Comparison of ENCODE assay signal across 8 cellular contexts in the genomic region with DNA sequence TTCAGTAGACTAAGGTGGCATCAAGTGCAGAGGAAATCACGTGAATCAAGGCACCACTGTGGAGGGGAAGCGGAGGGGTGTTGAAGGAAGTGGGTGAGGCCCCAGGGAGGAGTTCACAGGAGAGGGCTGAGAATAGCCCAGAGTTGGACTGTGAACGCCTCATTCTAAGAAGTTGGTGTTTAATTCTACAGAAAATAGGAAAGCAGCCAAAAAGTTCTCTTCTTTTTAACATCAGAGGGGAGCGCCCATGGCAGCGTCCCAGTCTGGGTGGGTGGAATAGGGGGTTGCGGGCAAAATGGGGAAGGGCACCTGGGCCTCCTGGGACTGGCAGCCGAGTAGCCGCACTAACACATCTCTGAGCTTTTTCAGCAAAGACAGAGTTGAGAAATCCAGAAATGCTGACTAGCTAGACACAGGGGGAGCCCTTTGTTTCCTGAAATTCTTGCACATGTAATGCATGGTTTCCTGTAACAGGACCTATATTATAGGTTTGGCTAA.
DNase-seq lines count a peak whose midpoint lies in the region; ATAC-seq and TF ChIP-seq lines count a peak whose summit lies in the region.

No MANE protein-coding gene starts in this region.

- no peak overlapping the region for H2BK12ac ChIP-seq in H9 (ENCODE audit: insufficient read length, low read depth, low read length)

- no peak overlapping the region for H3K18ac ChIP-seq in H9 (ENCODE audit: insufficient read length, low read depth, low read length)

- H3K9me3 Mint-ChIP-seq in activated naive CD4-positive, alpha-beta T cell treated with anti-CD3 and anti-CD28 coated beads, Interleukin-2, amount 50 U/mL, for 24 hours, result peaks cover 8% of the 10 kb centered on the region
- H3K9me3 Mint-ChIP-seq in H9, result peaks cover 5 to 6% of the 10 kb centered on the region in 2 experiments

- H3K4me3 ChIP-seq in DND-41 (ENCODE audit: low read depth in 1 of 2, low read length in 2 of 2), result no peak overlapping the region
- H3K4me3 ChIP-seq in SK-N-MC, result peak overlapping the region; percentile 70

- H3K27me3 Mint-ChIP-seq in activated naive CD4-positive, alpha-beta T cell treated with anti-CD3 and anti-CD28 coated beads, Interleukin-2, amount 50 U/mL, for 24 hours, result no peaks in the 10 kb centered on the region
- H3K27me3 Mint-ChIP-seq in H9 (ENCODE audit: low read depth), result no peaks in the 10 kb centered on the region

- no peak overlapping the region for H3K14ac ChIP-seq in H9 (ENCODE audit: insufficient read depth, low read length)

- DNase-seq in DND-41, result peak; percentile 64
- DNase-seq in SK-N-MC (ENCODE audit: low read depth, low spot score), result no peak
- peak; percentile 6 to 44 for DNase-seq in stimulated activated CD4-positive, alpha-beta T cell treated with anti-CD3 and anti-CD28 coated beads, Interleukin-15, amount 100 ng/mL, for 1 hour (ENCODE audit: low read depth in 1 of 2, low spot score in 1 of 2)
- DNase-seq in H9, result no peak
- no peak for DNase-seq in SW 1271 (lab: John Stamatoyannopoulos, UW)
- no peak for DNase-seq in nucleus accumbens (lab: John Stamatoyannopoulos, UW)

- no peaks in the 10 kb centered on the region for H3K79me1 ChIP-seq in H9 (ENCODE audit: insufficient read depth, low read depth, low read length, poor library complexity, severe bottlenecking)

- H4K20me1 ChIP-seq in DND-41 (ENCODE audit: insufficient read depth, low read length) (no peaks in the 10 kb centered on the region), H9 (ENCODE audit: control insufficient read depth, insufficient read depth, insufficient read length) (no peaks in the 10 kb centered on the region)

- H3K4me1 ChIP-seq in DND-41 (ENCODE audit: insufficient read depth, low read length) (peaks cover 21% of the 10 kb centered on the region), H9 (ENCODE audit: insufficient read depth, low read length) (no peaks in the 10 kb centered on the region)

- H3K9ac ChIP-seq in DND-41 (ENCODE audit: low read depth, low read length) (no peak overlapping the region), SK-N-MC (ENCODE audit: insufficient read length) (peak overlapping the region; percentile 40), H9 (ENCODE audit: extremely low read depth, insufficient read length, low read length) (no peak overlapping the region)

- no peak overlapping the region for H2BK20ac ChIP-seq in H9 (ENCODE audit: low read depth, low read length, poor library complexity, severe bottlenecking)

- H3K4ac ChIP-seq in H9 (ENCODE audit: low read depth, low read length), result no peak overlapping the region

- no peak overlapping the region for H2AK5ac ChIP-seq in H9 (ENCODE audit: insufficient read length, low read length)

- H3K79me2 ChIP-seq in DND-41 (ENCODE audit: insufficient read depth, low read length) (no peaks in the 10 kb centered on the region), H9 (ENCODE audit: insufficient read depth, low read length) (no peaks in the 10 kb centered on the region)

- no peak overlapping the region for H4K8ac ChIP-seq in H9 (replicated peaks; ENCODE audit: insufficient read length, low read depth, low read length)

- H3K36me3 Mint-ChIP-seq in activated naive CD4-positive, alpha-beta T cell treated with anti-CD3 and anti-CD28 coated beads, Interleukin-2, amount 50 U/mL, for 24 hours, result no peaks in the 10 kb centered on the region
- peaks cover 0 to 8% (median 2%) of the 10 kb centered on the region in 3 experiments; a peak in 5 of 7 replicates for H3K36me3 Mint-ChIP-seq in H9 (ENCODE audit: insufficient read depth in 1 of 3, low read depth in 3 of 3)

- no peak overlapping the region for H4K5ac ChIP-seq in H9 (ENCODE audit: insufficient read length, low read depth, low read length)

- WGBS in H9 (ENCODE audit: extremely low coverage, insufficient read length, low lambda C conversion rate), result no CpG with 5 or more reads among the region's 8 CpGs

- no peaks in the 10 kb centered on the region for H3K23me2 ChIP-seq in H9 (ENCODE audit: insufficient read length, low read depth, low read length, poor library complexity, severe bottlenecking)

- no peak overlapping the region for H4K91ac ChIP-seq in H9 (ENCODE audit: insufficient read length, low read depth, low read length)

- H3K36me3 ChIP-seq in DND-41 (ENCODE audit: insufficient read depth, low read length), result no peaks in the 10 kb centered on the region
- H3K36me3 ChIP-seq in SK-N-MC (ENCODE audit: insufficient read depth, low read length), result no peaks in the 10 kb centered on the region

- H3K23ac ChIP-seq in H9 (ENCODE audit: insufficient read length, low read depth, low read length), result no peak overlapping the region

- H3K4me3 Mint-ChIP-seq in activated naive CD4-positive, alpha-beta T cell treated with anti-CD3 and anti-CD28 coated beads, Interleukin-2, amount 50 U/mL, for 24 hours, result peak overlapping the region; percentile 74
- H3K4me3 Mint-ChIP-seq in H9, result no peak overlapping the region

- peak; percentile 98 for ATAC-seq in DND-41 (ENCODE audit: insufficient read depth, low read depth)
- ATAC-seq in HG02610 (IDR thresholded peaks at IDR 0.05; ENCODE audit: unreplicated experiment), result peak; percentile 51

- no peak overlapping the region for H2BK120ac ChIP-seq in H9 (ENCODE audit: low read depth, low read length, poor library complexity, severe bottlenecking)

- no peak overlapping the region for H3K56ac ChIP-seq in H9 (ENCODE audit: insufficient read length, low read depth, low read length)

- H3K4me2 ChIP-seq in DND-41 (ENCODE audit: insufficient read depth, low read length) (no peak overlapping the region), H9 (ENCODE audit: insufficient read depth, insufficient read length, low read length) (no peak overlapping the region)

- H3T11ph ChIP-seq in H9 (ENCODE audit: low read length), result no peak overlapping the region

- H2BK15ac ChIP-seq in H9 (ENCODE audit: low read depth, low read length), result no peak overlapping the region

- TF ChIP-seq CTCF in DND-41 (IDR thresholded peaks at IDR 0.05; ENCODE audit: borderline replicate concordance, extremely low read depth, low read length, poor library complexity, severe bottlenecking) (peak; percentile 12), H9 (conservative IDR thresholded peaks at IDR 0.05) (no peak)

- no peak overlapping the region for H2BK5ac ChIP-seq in H9 (ENCODE audit: insufficient read length, low read length)

- H3K27me3 ChIP-seq in DND-41 (ENCODE audit: insufficient read depth, low read length, poor library complexity), result no peaks in the 10 kb centered on the region
- H3K27me3 ChIP-seq in H9 (ENCODE audit: insufficient read depth, low read length), result no peaks in the 10 kb centered on the region

- peaks cover 55% of the 10 kb centered on the region for H3K4me1 Mint-ChIP-seq in activated naive CD4-positive, alpha-beta T cell treated with anti-CD3 and anti-CD28 coated beads, Interleukin-2, amount 50 U/mL, for 24 hours
- H3K4me1 Mint-ChIP-seq in H9, result no peaks in the 10 kb centered on the region

- H2AFZ ChIP-seq in DND-41 (ENCODE audit: low read depth, low read length) (0 out of 2 replicates have a peak overlapping the region, but pooled peaks have one; percentile 1), H9 (ENCODE audit: low read length) (no peak overlapping the region)

- H3K27ac Mint-ChIP-seq in activated naive CD4-positive, alpha-beta T cell treated with anti-CD3 and anti-CD28 coated beads, Interleukin-2, amount 50 U/mL, for 24 hours, result peak overlapping the region; percentile 92
- no peak overlapping the region for H3K27ac Mint-ChIP-seq in H9

- H3K9me3 ChIP-seq in DND-41 (ENCODE audit: insufficient read depth, low read length, severe bottlenecking) (no peaks in the 10 kb centered on the region), SK-N-MC (ENCODE audit: low read depth, low read length) (0 out of 2 replicates have a peak, but pooled peaks cover 4% of the 10 kb centered on the region), H9 (ENCODE audit: control insufficient read depth, low read depth, low read length) (no peaks in the 10 kb centered on the region)

- H3K27ac ChIP-seq in DND-41 (ENCODE audit: low read length) (no peak overlapping the region), SK-N-MC (peak overlapping the region; percentile 88), H9 (ENCODE audit: insufficient read length, low read depth, low read length) (no peak overlapping the region)

Comparison
In these comparisons a context has a peak if more than half of its experiments do, and no peak if none do; other contexts are left out.
1. DNase-seq: peak in DND-41 (single experiment) and stimulated activated CD4-positive, alpha-beta T cell treated with anti-CD3 and anti-CD28 coated beads, Interleukin-15, amount 100 ng/mL, for 1 hour (2 of 2); none in SK-N-MC (single experiment), H9 (single experiment), SW 1271 (0 of 2) and nucleus accumbens (0 of 56).